8 cellular contexts compared by ENCODE assay signal in the genomic region with DNA sequence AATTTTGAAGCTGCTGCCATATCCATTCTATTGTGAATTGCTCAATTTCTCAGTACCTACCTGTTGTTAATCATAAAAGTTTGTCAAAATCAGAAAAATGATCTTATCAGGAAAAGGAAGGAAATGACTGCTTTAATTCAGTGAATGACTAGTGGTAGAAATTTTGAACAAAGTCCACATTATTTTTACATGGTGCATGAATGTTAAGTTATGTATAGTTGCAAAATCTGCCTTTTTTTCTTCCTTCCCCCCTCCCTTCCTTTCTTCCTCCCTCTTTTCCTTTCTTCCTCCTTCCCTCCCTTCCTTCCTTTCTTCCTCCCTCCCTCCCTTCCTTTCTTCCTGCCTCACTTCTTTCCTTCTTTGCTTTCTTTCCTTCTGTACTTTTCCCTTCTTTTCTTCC.
"Had no signal": no experiment of that assay in that cellular context is flagged by ENCODE, and none has a peak within 500 bp of the region (broad histone marks: within the 10 kb centered on the region; RNA-seq: fewer than 3 reads in every experiment).

No MANE protein-coding gene starts in this region.

- H3K4me3 ChIP-seq: GM12878 had no signal

- DNase-seq: GDM1, GF-D8 had no signal

- ATAC-seq: GM12878 had no signal

- FAIRE-seq: G401.6, GM12878, GM12891, GM12892, GM18507, GM19239 had no signal
